Comparison of ENCODE assay signal across 26 cellular contexts in genomic region chr17:36000730-36001108, GRCh38. TPM values are rescaled to one million over a fixed set of nuclear protein-coding genes. Genes with fewer than 3 reads are reported as not detected.
"Had no signal": no experiment of that assay in that cellular context is flagged by ENCODE, and none has a peak within 500 bp of the region (broad histone marks: within the 10 kb centered on the region; RNA-seq: fewer than 3 reads in every experiment).

No MANE protein-coding gene starts in this region.

- H3K27ac Mint-ChIP-seq: activated CD8-positive, alpha-beta T cell treated with anti-CD3 and anti-CD28 coated beads, Interleukin-2, amount 10 ng/mL, durations not matched to agents 7 days and 5 days; activated naive CD4-positive, alpha-beta T cell treated with anti-CD3 and anti-CD28 coated beads, Interleukin-2, amount 50 U/mL, for 72 hours; stimulated activated naive B cell treated with anti-CD40 and anti-IgM and Interleukin-4, amounts not matched to agents 10 μg/mL and 1 μg/mL and 100 μg/mL, for 72 hours had no signal

- ATAC-seq: activated CD8-positive, alpha-beta T cell treated with anti-CD3 and anti-CD28 coated beads, Interleukin-2, amount 10 ng/mL, durations not matched to agents 7 days and 5 days; activated naive CD4-positive, alpha-beta T cell treated with anti-CD3 and anti-CD28 coated beads, Interleukin-2, amount 50 U/mL, for 72 hours; gastrocnemius medialis; left cardiac atrium; lower lobe of right lung; natural killer cell treated with Interleukin-12 subunit alpha and Interleukin-12 subunit beta and Interleukin-15 and Interleukin-18, amount 100 ng/mL, for 72 hours; psoas muscle; right cardiac atrium; stimulated activated naive B cell treated with anti-CD40 and anti-IgM and Interleukin-4, amounts not matched to agents 10 μg/mL and 1 μg/mL and 100 μg/mL, for 72 hours had no signal

- H3K4me1 ChIP-seq: ascending aorta, esophagus squamous epithelium, gastrocnemius medialis, psoas muscle, upper lobe of right lung had no signal

- H3K9me3 Mint-ChIP-seq: activated naive CD4-positive, alpha-beta T cell treated with anti-CD3 and anti-CD28 coated beads, Interleukin-2, amount 50 U/mL, for 72 hours; natural killer cell treated with Interleukin-12 subunit alpha and Interleukin-12 subunit beta and Interleukin-15 and Interleukin-18, amount 100 ng/mL, for 72 hours; stimulated activated naive B cell treated with anti-CD40 and anti-IgM and Interleukin-4, amounts not matched to agents 10 μg/mL and 1 μg/mL and 100 μg/mL, for 72 hours had no signal

- H3K4me3 ChIP-seq: ascending aorta, esophagus squamous epithelium, gastrocnemius medialis, lower lobe of right lung, ovary, psoas muscle, upper lobe of right lung had no signal

- DNase-seq: activated CD4-positive, alpha-beta T cell treated with anti-CD3 and anti-CD28 coated beads for 1 hour; activated CD4-positive, alpha-beta T cell treated with anti-CD3 and anti-CD28 coated beads, Interleukin-2, amount 50 U/mL, for 1 hour; activated CD8-positive, alpha-beta T cell treated with anti-CD3 and anti-CD28 coated beads, Interleukin-2, amount 10 ng/mL, durations not matched to agents 7 days and 5 days; activated gamma-delta T cell treated with Interleukin-2 at 50 U/mL for 16 hours; brain microvascular endothelial cell; caudate nucleus; dermis blood vessel endothelial cell; esophagus squamous epithelium; gastrocnemius medialis; hypothalamus; left cardiac atrium; lower lobe of right lung; ovary; psoas muscle; right cardiac atrium; stimulated activated CD4-positive, alpha-beta T cell treated with anti-CD3 and anti-CD28 coated beads, Interleukin-15, amount 100 ng/mL, for 24 hours; stimulated activated naive B cell treated with anti-CD40 and anti-IgM and Interleukin-4, amounts not matched to agents 10 μg/mL and 1 μg/mL and 100 μg/mL, for 72 hours; T-helper 9 cell; upper lobe of right lung had no signal

- H3K4me3 Mint-ChIP-seq: activated CD8-positive, alpha-beta T cell treated with anti-CD3 and anti-CD28 coated beads, Interleukin-2, amount 10 ng/mL, durations not matched to agents 7 days and 5 days; natural killer cell treated with Interleukin-12 subunit alpha and Interleukin-12 subunit beta and Interleukin-15 and Interleukin-18, amount 100 ng/mL, for 72 hours; stimulated activated naive B cell treated with anti-CD40 and anti-IgM and Interleukin-4, amounts not matched to agents 10 μg/mL and 1 μg/mL and 100 μg/mL, for 72 hours had no signal

- H3K27me3 ChIP-seq: ascending aorta, brain microvascular endothelial cell, gastrocnemius medialis, ovary, upper lobe of right lung had no signal

- H3K9me3 ChIP-seq: ascending aorta, esophagus squamous epithelium, gastrocnemius medialis, lower lobe of right lung, ovary, psoas muscle, upper lobe of right lung had no signal

- H3K36me3 Mint-ChIP-seq: activated naive CD4-positive, alpha-beta T cell treated with anti-CD3 and anti-CD28 coated beads, Interleukin-2, amount 50 U/mL, for 72 hours; natural killer cell treated with Interleukin-12 subunit alpha and Interleukin-12 subunit beta and Interleukin-15 and Interleukin-18, amount 100 ng/mL, for 72 hours; stimulated activated naive B cell treated with anti-CD40 and anti-IgM and Interleukin-4, amounts not matched to agents 10 μg/mL and 1 μg/mL and 100 μg/mL, for 72 hours had no signal

- H3K36me3 ChIP-seq: ascending aorta, brain microvascular endothelial cell, esophagus squamous epithelium, gastrocnemius medialis, lower lobe of right lung, ovary, upper lobe of right lung had no signal

- H3K27ac ChIP-seq: ascending aorta, brain microvascular endothelial cell, esophagus squamous epithelium, gastrocnemius medialis, lower lobe of right lung, ovary, psoas muscle, upper lobe of right lung had no signal

RNA-seq across cellular contexts. Expression of gene CCL15, which starts 0.6 kb away (rescaled TPM):
- total RNA-seq: activated CD8-positive, alpha-beta T cell treated with anti-CD3 and anti-CD28 coated beads, Interleukin-2, amount 10 ng/mL, durations not matched to agents 7 days and 5 days; activated naive CD4-positive, alpha-beta T cell treated with anti-CD3 and anti-CD28 coated beads, Interleukin-2, amount 50 U/mL, for 72 hours; ascending aorta; dermis blood vessel endothelial cell; esophagus squamous epithelium; gastrocnemius medialis; left cardiac atrium; mesenteric fat pad; natural killer cell treated with Interleukin-12 subunit alpha and Interleukin-12 subunit beta and Interleukin-15 and Interleukin-18, amount 100 ng/mL, for 72 hours; psoas muscle; right cardiac atrium; skeletal muscle tissue; T-helper 1 cell treated with Interleukin-12 subunit alpha and Interleukin-12 subunit beta and Interleukin-4 antibody, amounts not matched to agents 30 ng/mL and 1 ng/mL, for 36 hours; temporal lobe had no signal

RNA-seq across cellular contexts. Expression of gene CCL14, which starts 14.2 kb away (rescaled TPM):
- total RNA-seq: activated CD8-positive, alpha-beta T cell treated with anti-CD3 and anti-CD28 coated beads, Interleukin-2, amount 10 ng/mL, durations not matched to agents 7 days and 5 days; activated naive CD4-positive, alpha-beta T cell treated with anti-CD3 and anti-CD28 coated beads, Interleukin-2, amount 50 U/mL, for 72 hours; natural killer cell treated with Interleukin-12 subunit alpha and Interleukin-12 subunit beta and Interleukin-15 and Interleukin-18, amount 100 ng/mL, for 72 hours; T-helper 1 cell treated with Interleukin-12 subunit alpha and Interleukin-12 subunit beta and Interleukin-4 antibody, amounts not matched to agents 30 ng/mL and 1 ng/mL, for 36 hours; temporal lobe had no signal

RNA-seq across cellular contexts. Expression of gene CCL23, which starts 17.1 kb away (rescaled TPM):
- total RNA-seq: activated CD8-positive, alpha-beta T cell treated with anti-CD3 and anti-CD28 coated beads, Interleukin-2, amount 10 ng/mL, durations not matched to agents 7 days and 5 days; activated naive CD4-positive, alpha-beta T cell treated with anti-CD3 and anti-CD28 coated beads, Interleukin-2, amount 50 U/mL, for 72 hours; gastrocnemius medialis; psoas muscle; skeletal muscle tissue; T-helper 1 cell treated with Interleukin-12 subunit alpha and Interleukin-12 subunit beta and Interleukin-4 antibody, amounts not matched to agents 30 ng/mL and 1 ng/mL, for 36 hours; temporal lobe had no signal

RNA-seq across cellular contexts. Expression of gene CCL16, which starts 19.4 kb away (rescaled TPM):
- total RNA-seq: activated CD8-positive, alpha-beta T cell treated with anti-CD3 and anti-CD28 coated beads, Interleukin-2, amount 10 ng/mL, durations not matched to agents 7 days and 5 days; activated naive CD4-positive, alpha-beta T cell treated with anti-CD3 and anti-CD28 coated beads, Interleukin-2, amount 50 U/mL, for 72 hours; ascending aorta; mesenteric fat pad; natural killer cell treated with Interleukin-12 subunit alpha and Interleukin-12 subunit beta and Interleukin-15 and Interleukin-18, amount 100 ng/mL, for 72 hours; psoas muscle; skeletal muscle tissue; T-helper 1 cell treated with Interleukin-12 subunit alpha and Interleukin-12 subunit beta and Interleukin-4 antibody, amounts not matched to agents 30 ng/mL and 1 ng/mL, for 36 hours; temporal lobe had no signal

RNA-seq across cellular contexts. Expression of gene LYZL6, which starts 57.2 kb away (rescaled TPM):
- total RNA-seq: activated CD8-positive, alpha-beta T cell treated with anti-CD3 and anti-CD28 coated beads, Interleukin-2, amount 10 ng/mL, durations not matched to agents 7 days and 5 days; activated naive CD4-positive, alpha-beta T cell treated with anti-CD3 and anti-CD28 coated beads, Interleukin-2, amount 50 U/mL, for 72 hours; ascending aorta; dermis blood vessel endothelial cell; esophagus squamous epithelium; gastrocnemius medialis; left cardiac atrium; lower lobe of right lung; mesenteric fat pad; natural killer cell treated with Interleukin-12 subunit alpha and Interleukin-12 subunit beta and Interleukin-15 and Interleukin-18, amount 100 ng/mL, for 72 hours; ovary; psoas muscle; right cardiac atrium; skeletal muscle tissue; T-helper 1 cell treated with Interleukin-12 subunit alpha and Interleukin-12 subunit beta and Interleukin-4 antibody, amounts not matched to agents 30 ng/mL and 1 ng/mL, for 36 hours; temporal lobe; upper lobe of right lung had no signal
